In the genomic region with DNA sequence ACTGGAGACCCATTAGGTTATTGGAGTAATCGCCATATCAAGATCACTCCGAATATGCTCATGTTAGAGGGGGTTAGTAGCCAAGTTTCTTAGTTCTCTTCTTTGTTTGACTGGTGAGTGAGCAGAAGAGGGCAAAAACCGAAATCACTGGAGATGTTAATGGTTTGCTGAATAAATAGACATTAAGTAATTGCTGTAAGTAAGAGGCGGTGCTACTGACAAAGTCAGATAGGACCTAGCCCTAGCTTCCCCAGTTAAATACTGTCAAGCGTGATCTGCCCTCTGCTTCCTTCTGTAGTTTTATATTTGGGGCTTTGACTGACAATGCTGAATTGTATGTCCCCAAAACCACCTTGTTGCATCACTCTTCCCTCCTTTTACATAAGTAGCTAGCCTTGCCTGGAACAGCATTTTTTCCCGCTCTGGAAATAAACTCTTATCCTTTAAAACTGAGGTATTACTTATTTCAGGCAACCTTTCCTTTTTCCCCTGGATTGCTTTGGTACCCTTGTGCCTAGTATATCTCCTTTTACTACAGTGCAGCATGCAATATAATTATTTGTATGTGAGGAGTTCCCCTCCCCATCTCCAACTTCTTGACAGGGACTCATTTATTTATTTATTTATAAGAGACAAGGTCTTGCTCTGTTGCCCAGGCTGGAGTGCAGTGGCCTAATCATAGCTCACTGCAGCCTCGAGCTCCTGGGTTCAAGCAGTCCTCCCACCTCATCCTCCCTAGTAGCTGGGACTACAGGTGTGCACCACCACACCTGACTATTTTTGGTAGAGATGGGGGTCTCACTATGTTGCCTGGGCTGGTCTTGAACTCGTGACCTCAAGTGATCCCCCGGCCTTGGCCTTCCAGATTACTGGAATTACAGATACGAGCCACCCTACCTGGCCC, we compare ENCODE assay signal across 9 cellular contexts. TPM values are rescaled to one million over a fixed set of nuclear protein-coding genes. Genes with fewer than 3 reads are reported as not detected.
DNase-seq lines count a peak whose midpoint lies in the region; ATAC-seq, FAIRE-seq and TF ChIP-seq lines count a peak whose summit lies in the region.
"Had no signal": no experiment of that assay in that cellular context is flagged by ENCODE, and none has a peak within 500 bp of the region (broad histone marks: within the 10 kb centered on the region; RNA-seq: fewer than 3 reads in every experiment).

No MANE protein-coding gene starts in this region.

- CTCF ChIA-PET in BJ (lab: Yijun Ruan, JAX), result interaction anchor here (1.4 kb wide), 1 partner anchor 138 kb away, joined by 4 read pairs; no protein-coding TSS in a partner anchor

- no peak for DNase-seq in BJ (ENCODE audit: low read depth)
- DNase-seq in Jurkat, Clone E6-1 (ENCODE audit: low read depth, low spot score), result no peak
- no peak for DNase-seq in bronchial epithelial cell (ENCODE audit: low read depth)
- DNase-seq in pons (ENCODE audit: low spot score), result no peak
- no peak for DNase-seq in stimulated activated CD4-positive, alpha-beta T cell treated with anti-CD3 and anti-CD28 coated beads, Interleukin-15, amount 100 ng/mL, for 24 hours
- DNase-seq: NCI-H1048 had no signal

- H3K27me3 ChIP-seq in BJ (ENCODE audit: control insufficient read depth, insufficient read depth, low read length), result no peaks in the 10 kb centered on the region
- no peaks in the 10 kb centered on the region for H3K27me3 ChIP-seq in bronchial epithelial cell (ENCODE audit: control insufficient read depth, insufficient read depth, low read length)
- H3K27me3 ChIP-seq in mucosa of stomach (ENCODE audit: control insufficient read depth, insufficient read depth, low read length), result no peaks in the 10 kb centered on the region

- H3K36me3 ChIP-seq in BJ (ENCODE audit: control insufficient read depth, insufficient read depth, low read length) (no peaks in the 10 kb centered on the region), bronchial epithelial cell (ENCODE audit: control insufficient read depth, insufficient read depth, low read length) (peaks cover 2% of the 10 kb centered on the region), mucosa of stomach (ENCODE audit: control insufficient read depth, insufficient read depth, low read length) (no peaks in the 10 kb centered on the region)

- FAIRE-seq in bronchial epithelial cell (lab: Jason Lieb, UNC), result no peak

- POLR2A ChIA-PET in BJ (lab: Charles Lee), result no interaction called here

- H3K9me3 ChIP-seq in mucosa of stomach (ENCODE audit: control insufficient read depth, low read length), result no peaks in the 10 kb centered on the region

- peak overlapping the region; percentile 73 for H3K9ac ChIP-seq in mucosa of stomach (ENCODE audit: low read length)

- ATAC-seq in GM21737 (IDR thresholded peaks at IDR 0.05; ENCODE audit: unreplicated experiment) (no peak), GM18868 (IDR thresholded peaks at IDR 0.05; ENCODE audit: unreplicated experiment) (no peak)

- H3K4me3 ChIP-seq in BJ (ENCODE audit: low read depth, low read length) (peak overlapping the region; percentile 55), bronchial epithelial cell (ENCODE audit: low read depth, low read length) (peak overlapping the region; percentile 66), mucosa of stomach (ENCODE audit: low read length) (peak overlapping the region; percentile 77)
- peak overlapping the region; percentile 98 for H3K4me3 ChIP-seq in Jurkat, Clone E6-1 (ENCODE audit: low read length)

- TF ChIP-seq CTCF in BJ (IDR thresholded peaks at IDR 0.05; ENCODE audit: insufficient read depth, low read depth, low read length) (no peak), bronchial epithelial cell (IDR thresholded peaks at IDR 0.05; ENCODE audit: insufficient read depth, low read length, severe bottlenecking) (no peak)

- H3K4me1 ChIP-seq in mucosa of stomach (ENCODE audit: control insufficient read depth, insufficient read depth, low read length), result peaks cover 6% of the 10 kb centered on the region

RNA-seq across cellular contexts. Expression of a gene that starts 1.4 kb away (rescaled TPM):
- 8.9 and 11.1 TPM in 2 replicates for polyA plus RNA-seq in BJ (2011; rRNA removed)
- 2.6 and 3.0 TPM in 2 replicates for polyA minus RNA-seq in BJ (2011; rRNA and poly(A)+ RNA removed)
- polyA plus RNA-seq in Jurkat, Clone E6-1 (2012; ENCODE audit: insufficient read depth, insufficient read length), result 424 TPM
- total RNA-seq in bronchial epithelial cell, result 12.9 and 15.5 TPM in 2 replicates
